ENCODE assay signal across 8 cellular contexts in genomic region chr17:29590261-29590978, GRCh38. TPM values are rescaled to one million over a fixed set of nuclear protein-coding genes. Genes with fewer than 3 reads are reported as not detected.
DNase-seq lines count a peak whose midpoint lies in the region; ATAC-seq and TF ChIP-seq lines count a peak whose summit lies in the region.

No MANE protein-coding gene starts in this region.

- no peaks in the 10 kb centered on the region for H3K9me3 Mint-ChIP-seq in effector memory CD8-positive, alpha-beta T cell
- no peaks in the 10 kb centered on the region for H3K9me3 Mint-ChIP-seq in natural killer cell treated with Interleukin-12 subunit alpha and Interleukin-12 subunit beta and Interleukin-15 and Interleukin-18, amount 100 ng/mL, for 72 hours

- H3K9me3 ChIP-seq in cardiac muscle cell (ENCODE audit: low read depth) = no peaks in the 10 kb centered on the region

- H3K27me3 ChIP-seq in cardiac muscle cell = peaks cover 7% of the 10 kb centered on the region

- no peak for ATAC-seq in effector memory CD8-positive, alpha-beta T cell (replicated peaks)
- no peak for ATAC-seq in natural killer cell treated with Interleukin-12 subunit alpha and Interleukin-12 subunit beta and Interleukin-15 and Interleukin-18, amount 100 ng/mL, for 72 hours
- no peak for ATAC-seq in HG03442 (IDR thresholded peaks at IDR 0.05; ENCODE audit: unreplicated experiment)

- intact Hi-C loops in cardiac septum (cut with DNase I) = no loop called here

- peaks cover 41 to 56% of the 10 kb centered on the region in 2 donors for H3K4me1 Mint-ChIP-seq in effector memory CD8-positive, alpha-beta T cell (ENCODE audit: low read depth in 2 of 2)
- peaks cover 33 to 34% of the 10 kb centered on the region in 2 donors for H3K4me1 Mint-ChIP-seq in natural killer cell treated with Interleukin-12 subunit alpha and Interleukin-12 subunit beta and Interleukin-15 and Interleukin-18, amount 100 ng/mL, for 72 hours (ENCODE audit: low read depth in 2 of 2)

- peaks cover 8% of the 10 kb centered on the region for H3K36me3 Mint-ChIP-seq in effector memory CD8-positive, alpha-beta T cell (ENCODE audit: insufficient read depth)
- H3K36me3 Mint-ChIP-seq in natural killer cell treated with Interleukin-12 subunit alpha and Interleukin-12 subunit beta and Interleukin-15 and Interleukin-18, amount 100 ng/mL, for 72 hours = no peaks in the 10 kb centered on the region

- no peaks in the 10 kb centered on the region for H3K36me3 ChIP-seq in cardiac muscle cell

- H3K27me3 Mint-ChIP-seq in effector memory CD8-positive, alpha-beta T cell = no peaks in the 10 kb centered on the region
- peaks cover 0 to 2% of the 10 kb centered on the region in 2 donors for H3K27me3 Mint-ChIP-seq in natural killer cell treated with Interleukin-12 subunit alpha and Interleukin-12 subunit beta and Interleukin-15 and Interleukin-18, amount 100 ng/mL, for 72 hours

- H3K27ac Mint-ChIP-seq in effector memory CD8-positive, alpha-beta T cell = peak overlapping the region in 1 of 2 donors; percentile 55
- H3K27ac Mint-ChIP-seq in natural killer cell treated with Interleukin-12 subunit alpha and Interleukin-12 subunit beta and Interleukin-15 and Interleukin-18, amount 100 ng/mL, for 72 hours = peak overlapping the region; percentile 74 to 83

- peak overlapping the region; percentile 23 for H3K4me3 ChIP-seq in cardiac muscle cell

- peak in 1 of 2 donors; percentile 48 for DNase-seq in cardiac muscle cell (ENCODE audit: low read depth in 1 of 2, low spot score in 1 of 2)
- no peak for DNase-seq in cardiac septum (ENCODE audit: low spot score)
- DNase-seq in SK-MEL-5 (ENCODE audit: low read depth, low spot score) = peak; percentile 7
- DNase-seq in effector memory CD8-positive, alpha-beta T cell = no peak
- DNase-seq in natural killer cell treated with Interleukin-12 subunit alpha and Interleukin-12 subunit beta and Interleukin-15 and Interleukin-18, amount 100 ng/mL, for 72 hours (ENCODE audit: low spot score) = no peak
- DNase-seq in epidermal melanocyte (ENCODE audit: insufficient read length, low spot score) = no peak
- DNase-seq in NCI-H2029 (lab: John Stamatoyannopoulos, UW) = no peak

- in situ Hi-C loops in SK-MEL-5 (cut with HindIII; ENCODE audit: low pct_unique_long_range_greater_than_20kb, low sequenced_read_pairs) = no loop called here

- no peak for TF ChIP-seq CTCF in cardiac muscle cell (IDR thresholded peaks at IDR 0.05; ENCODE audit: low read depth, low read length)

- H3K27ac ChIP-seq in cardiac muscle cell = no peak overlapping the region

- peak overlapping the region; percentile 79 to 80 for H3K4me3 Mint-ChIP-seq in effector memory CD8-positive, alpha-beta T cell
- H3K4me3 Mint-ChIP-seq in natural killer cell treated with Interleukin-12 subunit alpha and Interleukin-12 subunit beta and Interleukin-15 and Interleukin-18, amount 100 ng/mL, for 72 hours = peak overlapping the region; percentile 88

- peaks cover 19% of the 10 kb centered on the region for H3K4me1 ChIP-seq in cardiac muscle cell (ENCODE audit: low read depth)

RNA-seq across cellular contexts. Expression of gene GIT1, which starts 1.0 kb away (rescaled TPM):
- total RNA-seq in cardiac muscle cell (35.5 and 52.1 TPM in 2 replicates), cardiac septum (36.2 TPM)
- polyA plus RNA-seq in cardiac muscle cell = 37.5 and 50.5 TPM in 2 replicates
- 32.0 and 36.6 TPM in 2 replicates for total RNA-seq in SK-MEL-5 (2014; rRNA removed; shearing (Covaris generic))
- 86.2 and 108 TPM in 2 replicates for polyA plus RNA-seq in SK-MEL-5 (2015; cell fraction: cytosol; rRNA removed)
- polyA plus RNA-seq in SK-MEL-5 (2015; cell fraction: nucleus; rRNA removed) = 120 and 125 TPM in 2 replicates
- 100 to 1,000 TPM in 1 of 2 donors, 10 to 100 TPM in 1; 40.8 to 111 TPM for total RNA-seq in natural killer cell treated with Interleukin-12 subunit alpha and Interleukin-12 subunit beta and Interleukin-15 and Interleukin-18, amount 100 ng/mL, for 72 hours

RNA-seq across cellular contexts. Expression of gene ANKRD13B, which starts 2.5 kb away (rescaled TPM):
- total RNA-seq in cardiac muscle cell (7.5 and 12.7 TPM in 2 replicates), cardiac septum (8.1 TPM)
- polyA plus RNA-seq in cardiac muscle cell = 6.3 and 7.4 TPM in 2 replicates
- 3.0 and 5.3 TPM in 2 replicates for total RNA-seq in SK-MEL-5 (2014; rRNA removed; shearing (Covaris generic))
- 9.4 and 10.3 TPM in 2 replicates for polyA plus RNA-seq in SK-MEL-5 (2015; cell fraction: cytosol; rRNA removed)
- polyA plus RNA-seq in SK-MEL-5 (2015; cell fraction: nucleus; rRNA removed) = 49.9 and 69.6 TPM in 2 replicates
- 10 to 100 TPM in 1 of 2 donors, 1 to 10 TPM in 1; 4.4 to 32.5 TPM for total RNA-seq in natural killer cell treated with Interleukin-12 subunit alpha and Interleukin-12 subunit beta and Interleukin-15 and Interleukin-18, amount 100 ng/mL, for 72 hours

RNA-seq across cellular contexts. Expression of gene TP53I13, which starts 21.9 kb away (rescaled TPM):
- 100 and 105 TPM in 2 replicates for total RNA-seq in cardiac muscle cell
- polyA plus RNA-seq in cardiac muscle cell = 102 and 104 TPM in 2 replicates
- 31.9 TPM for total RNA-seq in cardiac septum
- 54.9 and 71.5 TPM in 2 replicates for total RNA-seq in SK-MEL-5 (2014; rRNA removed; shearing (Covaris generic))
- polyA plus RNA-seq in SK-MEL-5 (2015; cell fraction: cytosol; rRNA removed) = 96.2 and 112 TPM in 2 replicates
- 56.2 and 78.7 TPM in 2 replicates for polyA plus RNA-seq in SK-MEL-5 (2015; cell fraction: nucleus; rRNA removed)
- 10 to 100 TPM; 61.6 to 95.5 TPM for total RNA-seq in natural killer cell treated with Interleukin-12 subunit alpha and Interleukin-12 subunit beta and Interleukin-15 and Interleukin-18, amount 100 ng/mL, for 72 hours

RNA-seq across cellular contexts. Expression of gene ABHD15, which starts 23.6 kb away (rescaled TPM):
- total RNA-seq in cardiac muscle cell (5.8 and 7.2 TPM in 2 replicates), cardiac septum (5.8 TPM)
- 4.8 and 5.3 TPM in 2 replicates for polyA plus RNA-seq in cardiac muscle cell
- total RNA-seq in SK-MEL-5 (2014; rRNA removed; shearing (Covaris generic)) = 11.5 and 12.4 TPM in 2 replicates
- polyA plus RNA-seq in SK-MEL-5 (2015; cell fraction: cytosol; rRNA removed) = 15.2 and 15.5 TPM in 2 replicates
- 7.3 and 10.2 TPM in 2 replicates for polyA plus RNA-seq in SK-MEL-5 (2015; cell fraction: nucleus; rRNA removed)
- total RNA-seq in natural killer cell treated with Interleukin-12 subunit alpha and Interleukin-12 subunit beta and Interleukin-15 and Interleukin-18, amount 100 ng/mL, for 72 hours = 10 to 100 TPM; 12.6 to 20.3 TPM

RNA-seq across cellular contexts. Expression of gene CORO6, which starts 32.3 kb away (rescaled TPM):
- 127 and 243 TPM in 2 replicates for total RNA-seq in cardiac muscle cell
- 163 and 255 TPM in 2 replicates for polyA plus RNA-seq in cardiac muscle cell
- 128 TPM for total RNA-seq in cardiac septum
- 0.13 and 0.21 TPM in 2 replicates for total RNA-seq in SK-MEL-5 (2014; rRNA removed; shearing (Covaris generic))
- polyA plus RNA-seq in SK-MEL-5 (2015; cell fraction: cytosol; rRNA removed) = 0.07 and 0.08 TPM in 2 replicates
- 7.9 and 10.8 TPM in 2 replicates for polyA plus RNA-seq in SK-MEL-5 (2015; cell fraction: nucleus; rRNA removed)
- 10 to 100 TPM in 1 of 2 donors, 1 to 10 TPM in 1; 2.1 to 10.2 TPM for total RNA-seq in natural killer cell treated with Interleukin-12 subunit alpha and Interleukin-12 subunit beta and Interleukin-15 and Interleukin-18, amount 100 ng/mL, for 72 hours
